In the genomic region with DNA sequence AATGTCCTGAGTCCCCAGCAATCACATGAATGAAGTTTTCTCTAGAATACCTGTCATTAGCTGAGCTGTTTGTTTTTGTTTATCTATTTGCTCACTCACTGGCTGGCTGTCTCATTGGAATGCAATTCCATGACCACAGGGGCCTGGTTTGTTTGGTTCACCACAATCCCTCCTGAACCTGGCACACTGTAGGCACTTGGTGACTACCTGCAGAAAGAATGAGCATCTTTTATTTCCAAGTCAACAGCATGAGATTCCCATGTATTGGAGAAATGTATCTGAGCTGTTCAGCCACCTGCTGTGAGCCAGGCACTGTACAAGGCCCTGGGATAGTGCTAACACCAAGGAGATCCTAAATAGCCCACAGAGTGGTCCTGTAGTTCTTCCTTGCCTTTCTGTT, we compare ENCODE assay signal across 23 cellular contexts.
DNase-seq lines count a peak whose midpoint lies in the region; ATAC-seq and TF ChIP-seq lines count a peak whose summit lies in the region.
"Had no signal": no experiment of that assay in that cellular context is flagged by ENCODE, and none has a peak within 500 bp of the region (broad histone marks: within the 10 kb centered on the region; RNA-seq: fewer than 3 reads in every experiment).

No MANE protein-coding gene starts in this region.

- no peaks in the 10 kb centered on the region for H3K4me1 Mint-ChIP-seq in MCF 10A (ENCODE audit: insufficient read depth, unreplicated experiment)

- H3K27ac Mint-ChIP-seq in MCF 10A (ENCODE audit: low read depth, unreplicated experiment) = no peak overlapping the region

- H3K4me2 ChIP-seq in mammary epithelial cell (ENCODE audit: insufficient read depth, low read depth, low read length) = no peak overlapping the region
- H3K4me2 ChIP-seq: BLaER1, KMS-11 had no signal

- in situ Hi-C loops in mammary epithelial cell (cut with MboI; ENCODE audit: low sequenced_read_pairs in 2 of 2) (no loop called here), astrocyte of the spinal cord (cut with HindIII; ENCODE audit: low sequenced_read_pairs) (no loop called here)

- H3K27me3 Mint-ChIP-seq in MCF 10A (ENCODE audit: insufficient read depth, unreplicated experiment) = no peaks in the 10 kb centered on the region
- H3K27me3 Mint-ChIP-seq: CD4-positive, alpha-beta memory T cell had no signal

- no peaks in the 10 kb centered on the region for H3K79me2 ChIP-seq in mammary epithelial cell (ENCODE audit: insufficient read depth, low read length)

- H3K9ac ChIP-seq in mammary epithelial cell (ENCODE audit: insufficient read depth, low read length) = no peak overlapping the region
- H3K9ac ChIP-seq: BLaER1, KMS-11 had no signal

- no peaks in the 10 kb centered on the region for H3K27me3 ChIP-seq in mammary epithelial cell (ENCODE audit: insufficient read depth, low read length)
- H3K27me3 ChIP-seq: BLaER1, Peyer's patch had no signal

- H3K4me3 Mint-ChIP-seq in MCF 10A (ENCODE audit: unreplicated experiment) = no peak overlapping the region

- intact Hi-C loops in mammary epithelial cell (cut with micrococcal nuclease) (no loop called here), MCF 10A (cut with micrococcal nuclease) (no loop called here)

- no peak for ATAC-seq in GM21717 (IDR thresholded peaks at IDR 0.05; ENCODE audit: unreplicated experiment)
- ATAC-seq: Right ventricle myocardium inferior had no signal

- no TSS peak for BruUV-seq in mammary epithelial cell (replicated peaks; lab: Mats Ljungman, UMichigan)
- BruUV-seq in MCF 10A (replicated peaks; lab: Mats Ljungman, UMichigan) = no TSS peak

- H3K9me3 Mint-ChIP-seq in MCF 10A (ENCODE audit: unreplicated experiment) = peaks cover 42% of the 10 kb centered on the region

- H2AFZ ChIP-seq in mammary epithelial cell (ENCODE audit: low read depth, low read length) = no peak overlapping the region

- TF ChIP-seq CTCF in mammary epithelial cell (conservative IDR thresholded peaks at IDR 0.05 in 1 of 2, IDR thresholded peaks at IDR 0.05 in 1 of 2; ENCODE audit: extremely low read depth in 1 of 2, insufficient read depth in 1 of 2, low read depth in 1 of 2, low read length in 2 of 2) (no peak), MCF 10A (IDR thresholded peaks at IDR 0.05; ENCODE audit: unreplicated experiment) (no peak), astrocyte of the spinal cord (IDR thresholded peaks at IDR 0.05; ENCODE audit: low read depth, low read length) (no peak)

- H3K4me1 ChIP-seq in mammary epithelial cell (ENCODE audit: insufficient read depth, low read length) = no peaks in the 10 kb centered on the region
- H3K4me1 ChIP-seq: BLaER1, Peyer's patch had no signal

- DNase-seq in mammary epithelial cell = peak; percentile 15
- DNase-seq in MCF 10A (ENCODE audit: unreplicated experiment) = no peak
- peak; percentile 79 for DNase-seq in M059J (ENCODE audit: low read depth)
- peak; percentile 67 for DNase-seq in astrocyte of the spinal cord (ENCODE audit: low read depth, low spot score)
- no peak for DNase-seq in NCI-H524 (lab: John Stamatoyannopoulos, UW)
- DNase-seq in MV-4-11 (lab: John Stamatoyannopoulos, UW) = no peak
- DNase-seq in globus pallidus (ENCODE audit: low spot score) = no peak
- DNase-seq: 8988T; Calu3; CD4-positive, alpha-beta memory T cell; MM.1S; NCI-H1092 treated with DMSO at 0.1 percent for 48 hours; NCI-H146; NCI-H2081; NCI-H2171 treated with DMSO at 0.1 percent for 48 hours; NCI-H446 treated with DMSO at 0.1 percent for 48 hours; NCI-H748 treated with DMSO at 0.1 percent for 48 hours; NK-92 treated with Interleukin-12 subunit alpha and Interleukin-12 subunit beta, amount 100 ng/mL, for 24 hours; Peyer's patch had no signal

- H3K4me3 ChIP-seq in mammary epithelial cell (replicated peaks in 1 of 3; ENCODE audit: insufficient read depth in 1 of 3, low read depth in 2 of 3, low read length in 3 of 3) (no peak overlapping the region), astrocyte of the spinal cord (ENCODE audit: low read depth, low read length) (no peak overlapping the region)
- H3K4me3 ChIP-seq: BLaER1, Peyer's patch had no signal

- H3K27ac ChIP-seq in mammary epithelial cell (ENCODE audit: insufficient read depth, low read depth, low read length) = no peak overlapping the region
- H3K27ac ChIP-seq: BLaER1, KMS-11, Peyer's patch had no signal

- dilution Hi-C loops in mammary epithelial cell (cut with HindIII; ENCODE audit: low sequenced_read_pairs) = no loop called here

- no peaks in the 10 kb centered on the region for H3K36me3 Mint-ChIP-seq in MCF 10A (ENCODE audit: insufficient read depth, unreplicated experiment)

- POLR2A ChIA-PET in MCF 10A (lab: Yijun Ruan, JAX) = no interaction called here

- no peaks in the 10 kb centered on the region for H4K20me1 ChIP-seq in mammary epithelial cell (ENCODE audit: insufficient read depth, low read length)

- CTCF ChIA-PET in mammary epithelial cell (lab: Charles Lee; ENCODE audit: low non-redundant PET) = no interaction called here
- CTCF ChIA-PET in MCF 10A (lab: Yijun Ruan, JAX) = interaction anchor here (0.6 kb wide), 1 partner anchor 82 kb away, joined by 4 read pairs; no protein-coding TSS in a partner anchor

- no peaks in the 10 kb centered on the region for H3K36me3 ChIP-seq in mammary epithelial cell (ENCODE audit: insufficient read depth, low read length)

- H3K9me3 ChIP-seq in mammary epithelial cell (replicated peaks; ENCODE audit: insufficient read depth, low read length) = no peaks in the 10 kb centered on the region
- H3K9me3 ChIP-seq: Peyer's patch had no signal

Comparison
In these comparisons a context has a peak if more than half of its experiments do, and no peak if none do; other contexts are left out.
1. DNase-seq: peak in mammary epithelial cell (single experiment), M059J (single experiment) and astrocyte of the spinal cord (single experiment); none in MCF 10A (single experiment), NCI-H524 (0 of 2), MV-4-11 (single experiment) and globus pallidus (single experiment).